8 cellular contexts compared by ENCODE assay signal in genomic region chr1:160085686-160086089, GRCh38. TPM values are rescaled to one million over a fixed set of nuclear protein-coding genes. Genes with fewer than 3 reads are reported as not detected.
DNase-seq lines count a peak whose midpoint lies in the region; ATAC-seq and TF ChIP-seq lines count a peak whose summit lies in the region.

No MANE protein-coding gene starts in this region.

- peaks cover 5% of the 10 kb centered on the region for H3K4me1 Mint-ChIP-seq in MCF 10A (ENCODE audit: insufficient read depth, unreplicated experiment)

- H3K9me3 Mint-ChIP-seq in MCF 10A (ENCODE audit: unreplicated experiment), result no peaks in the 10 kb centered on the region

- peaks cover 26% of the 10 kb centered on the region for H3K27me3 Mint-ChIP-seq in MCF 10A (ENCODE audit: insufficient read depth, unreplicated experiment)

- peak; percentile 91 for DNase-seq in AG08395 (ENCODE audit: low spot score)
- peak; percentile 42 for DNase-seq in H4 (ENCODE audit: low spot score)
- peak; percentile 35 for DNase-seq in NCI-H226
- DNase-seq in activated CD4-positive, CD25-positive, alpha-beta regulatory T cell (lab: John Stamatoyannopoulos, UW), result peak; percentile 45 to 66 (median 57)
- peak; percentile 82 for DNase-seq in MCF 10A (ENCODE audit: unreplicated experiment)
- DNase-seq in islet precursor cell, result peak; percentile 89
- DNase-seq in stimulated activated CD4-positive, alpha-beta T cell treated with anti-CD3 and anti-CD28 coated beads, Interleukin-15, amount 100 ng/mL, for 48 hours (ENCODE audit: low read depth in 2 of 2), result peak; percentile 57 to 73

- no peak overlapping the region for H3K4me3 Mint-ChIP-seq in MCF 10A (ENCODE audit: unreplicated experiment)

- H3K27ac Mint-ChIP-seq in MCF 10A (ENCODE audit: low read depth, unreplicated experiment), result no peak overlapping the region

- CTCF ChIA-PET in MCF 10A (lab: Yijun Ruan, JAX), result interaction anchor here (0.6 to 37.7 kb wide), 67 partner anchors 11 to 952 kb away, joined by 3 to 1546 read pairs (median 5); partner anchors contain the start of genes CASQ1, IGSF8, KCNJ10 and KCNJ9

- H3K36me3 Mint-ChIP-seq in MCF 10A (ENCODE audit: insufficient read depth, unreplicated experiment), result peaks cover under 1% of the 10 kb centered on the region

- TF ChIP-seq CTCF in MCF 10A (IDR thresholded peaks at IDR 0.05; ENCODE audit: unreplicated experiment), result peak; percentile 96

- ATAC-seq in HG02678 (IDR thresholded peaks at IDR 0.05; ENCODE audit: unreplicated experiment), result no peak

- intact Hi-C loops in MCF 10A (cut with micrococcal nuclease), result loop anchor here (1.0 kb wide), 3 partner anchors 167 to 331 kb away; no protein-coding TSS in a partner anchor

- BruUV-seq in MCF 10A (replicated peaks; lab: Mats Ljungman, UMichigan), result no TSS peak

- POLR2A ChIA-PET in MCF 10A (lab: Yijun Ruan, JAX), result interaction anchor here (0.6 to 3.0 kb wide), 9 partner anchors 10 to 953 kb away, joined by 3 to 15 read pairs (median 5); partner anchors contain the start of genes DCAF8, IGSF8 and PEX19

RNA-seq across cellular contexts. Expression of gene KCNJ9, which starts 4.3 kb away (rescaled TPM):
- not detected in 2 replicates for total RNA-seq in H4 (2014; rRNA removed; shearing (Covaris generic))
- total RNA-seq in MCF 10A (2022), result 0.07 TPM in 1 of 2 replicates, not detected in the other

RNA-seq across cellular contexts. Expression of gene IGSF8, which starts 12.7 kb away (rescaled TPM):
- total RNA-seq in H4 (2014; rRNA removed; shearing (Covaris generic)), result 13.7 and 20.7 TPM in 2 replicates
- total RNA-seq in MCF 10A (2022), result 13.8 and 19.7 TPM in 2 replicates

RNA-seq across cellular contexts. Expression of gene KCNJ10, which starts 15.7 kb away (rescaled TPM):
- not detected in 2 replicates for total RNA-seq in H4 (2014; rRNA removed; shearing (Covaris generic))
- total RNA-seq in MCF 10A (2022), result not detected in 2 replicates

RNA-seq across cellular contexts. Expression of gene ATP1A2, which starts 29.9 kb away (rescaled TPM):
- total RNA-seq in H4 (2014; rRNA removed; shearing (Covaris generic)), result 0.10 TPM in 1 of 2 replicates, not detected in the other
- total RNA-seq in MCF 10A (2022), result 0.07 TPM in 1 of 2 replicates, not detected in the other

RNA-seq across cellular contexts. Expression of gene PIGM, which starts 53.9 kb away (rescaled TPM):
- total RNA-seq in H4 (2014; rRNA removed; shearing (Covaris generic)), result 6.0 and 6.3 TPM in 2 replicates
- 7.7 and 10.1 TPM in 2 replicates for total RNA-seq in MCF 10A (2022)

Comparison
In these comparisons a context has a peak if more than half of its experiments do, and no peak if none do; other contexts are left out.
1. DNase-seq: peak in every context shown above with its lines; median percentile 91 in AG08395; 89 in islet precursor cell; 82 in MCF 10A; 65 in stimulated activated CD4-positive, alpha-beta T cell treated with anti-CD3 and anti-CD28 coated beads, Interleukin-15, amount 100 ng/mL, for 48 hours; 57 in activated CD4-positive, CD25-positive, alpha-beta regulatory T cell; 42 in H4; 35 in NCI-H226.